Comparison of ENCODE assay signal across 17 cellular contexts in genomic region chr12:123265851-123266678, GRCh38. TPM values are rescaled to one million over a fixed set of nuclear protein-coding genes. Genes with fewer than 3 reads are reported as not detected.
DNase-seq lines count a peak whose midpoint lies in the region; ATAC-seq and TF ChIP-seq lines count a peak whose summit lies in the region.
"Had no signal": no experiment of that assay in that cellular context is flagged by ENCODE, and none has a peak within 500 bp of the region (broad histone marks: within the 10 kb centered on the region; RNA-seq: fewer than 3 reads in every experiment).

No MANE protein-coding gene starts in this region.

- H3K23ac ChIP-seq in H9 (ENCODE audit: insufficient read length, low read depth, low read length), result no peak overlapping the region

- H3K9ac ChIP-seq in H9 (ENCODE audit: extremely low read depth, insufficient read length, low read length), result no peak overlapping the region
- no peak overlapping the region for H3K9ac ChIP-seq in endodermal cell (ENCODE audit: extremely low read depth, low read length, poor library complexity, severe bottlenecking)
- H3K9ac ChIP-seq in neural progenitor cell, result no peak overlapping the region

- H2BK15ac ChIP-seq in H9 (ENCODE audit: low read depth, low read length), result no peak overlapping the region

- H2AFZ ChIP-seq in H9 (ENCODE audit: low read length) (no peak overlapping the region), neural progenitor cell (replicated peaks) (no peak overlapping the region)

- H3K4me2 ChIP-seq in H9 (ENCODE audit: insufficient read depth, insufficient read length, low read length) (no peak overlapping the region), neural progenitor cell (no peak overlapping the region)

- no peak overlapping the region for H4K91ac ChIP-seq in H9 (ENCODE audit: insufficient read length, low read depth, low read length)

- no peaks in the 10 kb centered on the region for H3K9me3 Mint-ChIP-seq in CD14-positive monocyte
- peaks cover 0 to 3% of the 10 kb centered on the region in 2 experiments; a peak in 1 of 5 replicates for H3K9me3 Mint-ChIP-seq in H9
- H3K9me3 Mint-ChIP-seq in endodermal cell, result no peaks in the 10 kb centered on the region
- no peaks in the 10 kb centered on the region for H3K9me3 Mint-ChIP-seq in neural progenitor cell
- no peaks in the 10 kb centered on the region for H3K9me3 Mint-ChIP-seq in activated T-cell treated with anti-CD3 and anti-CD28 coated beads, Interleukin-2, amount 50 U/mL, for 24 hours

- H4K8ac ChIP-seq in H9 (replicated peaks; ENCODE audit: insufficient read length, low read depth, low read length), result no peak overlapping the region

- H3K27me3 Mint-ChIP-seq in CD14-positive monocyte (ENCODE audit: low read depth in 3 of 3) (peaks cover 0 to 4% (median 0%) of the 10 kb centered on the region in 3 donors), H9 (ENCODE audit: low read depth) (no peaks in the 10 kb centered on the region), endodermal cell (ENCODE audit: insufficient read depth) (no peaks in the 10 kb centered on the region), neural progenitor cell (ENCODE audit: insufficient read depth, low read depth) (peaks cover 4% of the 10 kb centered on the region)
- H3K27me3 Mint-ChIP-seq in activated T-cell treated with anti-CD3 and anti-CD28 coated beads, Interleukin-2, amount 50 U/mL, for 24 hours, result no peaks in the 10 kb centered on the region

- no peak overlapping the region for H2BK120ac ChIP-seq in H9 (ENCODE audit: low read depth, low read length, poor library complexity, severe bottlenecking)

- WGBS in H9 (ENCODE audit: extremely low coverage, insufficient read length, low lambda C conversion rate), result no CpG with 5 or more reads among the region's 35 CpGs
- 95 to 96% methylated on average over 22 to 35 of the region's 35 CpGs for WGBS in endodermal cell (ENCODE audit: insufficient coverage in 1 of 2, insufficient read length in 1 of 2), 2 experiments

- H3K36me3 Mint-ChIP-seq in CD14-positive monocyte (peaks cover 42 to 53% of the 10 kb centered on the region in 2 donors), H9 (ENCODE audit: insufficient read depth in 1 of 3, low read depth in 3 of 3) (peaks cover 33 to 76% (median 68%) of the 10 kb centered on the region in 3 experiments), endodermal cell (ENCODE audit: low read depth) (peaks cover 49% of the 10 kb centered on the region), neural progenitor cell (peaks cover 37% of the 10 kb centered on the region)
- peaks cover 52% of the 10 kb centered on the region for H3K36me3 Mint-ChIP-seq in activated T-cell treated with anti-CD3 and anti-CD28 coated beads, Interleukin-2, amount 50 U/mL, for 24 hours (ENCODE audit: low read depth)

- H2AK5ac ChIP-seq in H9 (ENCODE audit: insufficient read length, low read length), result no peak overlapping the region

- ATAC-seq in left cardiac atrium (no peak), HG03354 (IDR thresholded peaks at IDR 0.05; ENCODE audit: poor library complexity, severe bottlenecking, unreplicated experiment) (no peak)

- H3K56ac ChIP-seq in H9 (ENCODE audit: insufficient read length, low read depth, low read length), result no peak overlapping the region

- peaks cover 9% of the 10 kb centered on the region for H3K23me2 ChIP-seq in H9 (ENCODE audit: insufficient read length, low read depth, low read length, poor library complexity, severe bottlenecking)

- H3K4me1 Mint-ChIP-seq in CD14-positive monocyte, result peaks cover 36% of the 10 kb centered on the region
- H3K4me1 Mint-ChIP-seq in H9, result peaks cover 53 to 55% of the 10 kb centered on the region in 2 experiments
- H3K4me1 Mint-ChIP-seq in endodermal cell, result peaks cover 12% of the 10 kb centered on the region
- H3K4me1 Mint-ChIP-seq in neural progenitor cell, result peaks cover 26% of the 10 kb centered on the region
- H3K4me1 Mint-ChIP-seq in activated T-cell treated with anti-CD3 and anti-CD28 coated beads, Interleukin-2, amount 50 U/mL, for 24 hours (ENCODE audit: low read depth), result peaks cover 21% of the 10 kb centered on the region

- no peak overlapping the region for H3K4me3 ChIP-seq in endodermal cell (ENCODE audit: low read length)
- no peak overlapping the region for H3K4me3 ChIP-seq in neural progenitor cell
- H3K4me3 ChIP-seq: SJSA1 had no signal

- peak; percentile 46 for DNase-seq in CD14-positive monocyte (ENCODE audit: low spot score)
- no peak for DNase-seq in H9
- DNase-seq in endodermal cell, result peak; percentile 63
- DNase-seq in neural progenitor cell (ENCODE audit: low spot score), result no peak
- DNase-seq in NCI-H524 treated with DMSO at 0.1 percent for 48 hours (lab: John Stamatoyannopoulos, UW), result no peak
- no peak for DNase-seq in activated T-cell treated with anti-CD3 and anti-CD28 coated beads, Interleukin-2, amount 50 U/mL, for 24 hours
- no peak for DNase-seq in left cardiac atrium
- DNase-seq: ACHN, DMS 273 treated with DMSO at 0.1 percent for 48 hours, IMR-90, NCI-H1417 treated with DMSO at 0.1 percent for 48 hours, NCI-H2029 treated with DMSO at 0.1 percent for 48 hours, NCI-H526 treated with DMSO at 0.1 percent for 48 hours, OCI-M1, RPMI8226 had no signal

- TF ChIP-seq CTCF in CD14-positive monocyte (IDR thresholded peaks at IDR 0.05) (no peak), H9 (conservative IDR thresholded peaks at IDR 0.05) (no peak), endodermal cell (conservative IDR thresholded peaks at IDR 0.05) (no peak), neural progenitor cell (IDR thresholded peaks at IDR 0.05) (no peak)

- H3K9me3 ChIP-seq in H9 (ENCODE audit: control insufficient read depth, low read depth, low read length), result no peaks in the 10 kb centered on the region
- H3K9me3 ChIP-seq in endodermal cell (ENCODE audit: control insufficient read depth, low read length), result peaks cover 7% of the 10 kb centered on the region
- H3K9me3 ChIP-seq in neural progenitor cell (ENCODE audit: low read depth), result no peaks in the 10 kb centered on the region
- H3K9me3 ChIP-seq: SJSA1 had no signal

- H3K79me1 ChIP-seq in H9 (ENCODE audit: insufficient read depth, low read depth, low read length, poor library complexity, severe bottlenecking), result peaks cover 2% of the 10 kb centered on the region

- H4K20me1 ChIP-seq in H9 (ENCODE audit: control insufficient read depth, insufficient read depth, insufficient read length), result no peaks in the 10 kb centered on the region
- peaks cover 6% of the 10 kb centered on the region for H4K20me1 ChIP-seq in neural progenitor cell (ENCODE audit: low read depth)

- H2BK5ac ChIP-seq in H9 (ENCODE audit: insufficient read length, low read length), result no peak overlapping the region

- H3K14ac ChIP-seq in H9 (ENCODE audit: insufficient read depth, low read length), result no peak overlapping the region

- intact Hi-C loops in CD14-positive monocyte (cut with micrococcal nuclease), result no loop called here
- intact Hi-C loops in left cardiac atrium (cut with DNase I), result no loop called here

- H3K18ac ChIP-seq in H9 (ENCODE audit: insufficient read length, low read depth, low read length), result no peak overlapping the region

- no peak overlapping the region for H2BK12ac ChIP-seq in H9 (ENCODE audit: insufficient read length, low read depth, low read length)

- peaks cover 60% of the 10 kb centered on the region for H3F3A ChIP-seq in neural progenitor cell (ENCODE audit: low read depth)

- peak overlapping the region in 2 of 7 donors; percentile 3 to 15 for H3K27ac Mint-ChIP-seq in CD14-positive monocyte
- H3K27ac Mint-ChIP-seq in H9, result peak overlapping the region in 2 of 3 experiments; percentile 39 to 94; a peak in 4 of 7 replicates
- H3K27ac Mint-ChIP-seq in endodermal cell, result no peak overlapping the region
- no peak overlapping the region for H3K27ac Mint-ChIP-seq in neural progenitor cell
- no peak overlapping the region for H3K27ac Mint-ChIP-seq in activated T-cell treated with anti-CD3 and anti-CD28 coated beads, Interleukin-2, amount 50 U/mL, for 24 hours

- H3K4me3 Mint-ChIP-seq in CD14-positive monocyte (no peak overlapping the region), H9 (no peak overlapping the region), endodermal cell (no peak overlapping the region), neural progenitor cell (no peak overlapping the region)
- no peak overlapping the region for H3K4me3 Mint-ChIP-seq in activated T-cell treated with anti-CD3 and anti-CD28 coated beads, Interleukin-2, amount 50 U/mL, for 24 hours

- peaks cover 24% of the 10 kb centered on the region; the same call in 1 of the 2 replicates for H3K79me2 ChIP-seq in H9 (ENCODE audit: insufficient read depth, low read length)
- H3K79me2 ChIP-seq in neural progenitor cell (ENCODE audit: low read depth), result peaks cover 86% of the 10 kb centered on the region

- no peak overlapping the region for H3K27ac ChIP-seq in H9 (ENCODE audit: insufficient read length, low read depth, low read length)
- no peak overlapping the region for H3K27ac ChIP-seq in endodermal cell (ENCODE audit: low read depth, low read length)
- peak overlapping the region; percentile 37 for H3K27ac ChIP-seq in neural progenitor cell
- H3K27ac ChIP-seq: SJSA1 had no signal

- H3T11ph ChIP-seq in H9 (ENCODE audit: low read length), result no peak overlapping the region

- H4K5ac ChIP-seq in H9 (ENCODE audit: insufficient read length, low read depth, low read length), result no peak overlapping the region

- H3K4me1 ChIP-seq in H9 (ENCODE audit: insufficient read depth, low read length) (peaks cover 2% of the 10 kb centered on the region; the same call in 1 of the 2 replicates), endodermal cell (ENCODE audit: control insufficient read depth, insufficient read depth, low read length) (peaks cover 4% of the 10 kb centered on the region), neural progenitor cell (peaks cover 34% of the 10 kb centered on the region)

- H3K36me3 ChIP-seq in endodermal cell (ENCODE audit: control insufficient read depth, insufficient read depth, low read length) (peaks cover 41% of the 10 kb centered on the region), neural progenitor cell (no peaks in the 10 kb centered on the region)

- no peak overlapping the region for H3K4ac ChIP-seq in H9 (ENCODE audit: low read depth, low read length)

- H3K27me3 ChIP-seq in H9 (ENCODE audit: insufficient read depth, low read length), result no peaks in the 10 kb centered on the region
- no peaks in the 10 kb centered on the region for H3K27me3 ChIP-seq in endodermal cell (ENCODE audit: control insufficient read depth, insufficient read depth, low read length, poor library complexity, severe bottlenecking)
- H3K27me3 ChIP-seq in neural progenitor cell, result no peaks in the 10 kb centered on the region
- H3K27me3 ChIP-seq: SJSA1 had no signal

- no peak overlapping the region for H2BK20ac ChIP-seq in H9 (ENCODE audit: low read depth, low read length, poor library complexity, severe bottlenecking)

RNA-seq across cellular contexts. Expression of gene CDK2AP1, which starts 5.6 kb away (rescaled TPM):
- 10 to 100 TPM; 44.5 to 58.4 TPM for polyA plus RNA-seq in CD14-positive monocyte
- 209 TPM in 2 replicates for total RNA-seq in H9 (2021)
- total RNA-seq in endodermal cell, result 100 to 1,000 TPM; 102 to 127 TPM
- polyA plus RNA-seq in endodermal cell (2013, experiment 1 of 2), result 197 TPM
- polyA plus RNA-seq in endodermal cell (2013, experiment 2 of 2), result 198 TPM
- 177 and 282 TPM in 2 replicates for total RNA-seq in neural progenitor cell (ENCODE audit: low replicate concordance)
- 10 to 100 TPM; 96.6 to 97.7 TPM for total RNA-seq in left cardiac atrium

RNA-seq across cellular contexts. Expression of gene MTRFR, which starts 32.8 kb away (rescaled TPM):
- 1 to 10 TPM; 1.7 to 2.1 TPM for polyA plus RNA-seq in CD14-positive monocyte
- total RNA-seq in H9 (2021) (13.0 and 14.8 TPM in 2 replicates), endodermal cell (10 to 100 TPM; 16.2 to 19.3 TPM), neural progenitor cell (ENCODE audit: low replicate concordance) (12.7 and 17.3 TPM in 2 replicates), left cardiac atrium (10 to 100 TPM in 1 of 2 donors, 1 to 10 TPM in 1; 8.1 to 10.9 TPM)
- polyA plus RNA-seq in endodermal cell (2013, experiment 1 of 2), result 14.1 TPM
- polyA plus RNA-seq in endodermal cell (2013, experiment 2 of 2), result 17.1 TPM

RNA-seq across cellular contexts. Expression of gene MPHOSPH9, which starts 33.1 kb away (rescaled TPM):
- 10 to 100 TPM in 1 of 2 donors, 1 to 10 TPM in 1; 6.3 to 14.1 TPM for polyA plus RNA-seq in CD14-positive monocyte
- 58.3 and 60.5 TPM in 2 replicates for total RNA-seq in H9 (2021)
- 10 to 100 TPM; 68.4 to 85.3 TPM for total RNA-seq in endodermal cell
- 50.8 TPM for polyA plus RNA-seq in endodermal cell (2013, experiment 1 of 2)
- 62.6 TPM for polyA plus RNA-seq in endodermal cell (2013, experiment 2 of 2)
- 177 and 302 TPM in 2 replicates for total RNA-seq in neural progenitor cell (ENCODE audit: low replicate concordance)
- total RNA-seq in left cardiac atrium, result 10 to 100 TPM; 23.4 to 27.9 TPM

Comparison
In these comparisons a context has a peak if more than half of its experiments do, and no peak if none do; other contexts are left out.
1. DNase-seq: peak in CD14-positive monocyte (single experiment) and endodermal cell (single experiment); none in H9 (single experiment), neural progenitor cell (single experiment), NCI-H524 treated with DMSO at 0.1 percent for 48 hours (single experiment), activated T-cell treated with anti-CD3 and anti-CD28 coated beads, Interleukin-2, amount 50 U/mL, for 24 hours (single experiment) and left cardiac atrium (single experiment).
2. H3K27ac Mint-ChIP-seq: peak in H9 (2 of 3); none in endodermal cell (single experiment), neural progenitor cell (single experiment) and activated T-cell treated with anti-CD3 and anti-CD28 coated beads, Interleukin-2, amount 50 U/mL, for 24 hours (single experiment).